8 cellular contexts compared by ENCODE assay signal in genomic region chr12:49018282-49019119, GRCh38. TPM values are rescaled to one million over a fixed set of nuclear protein-coding genes. Genes with fewer than 3 reads are reported as not detected.
DNase-seq lines count a peak whose midpoint lies in the region; ATAC-seq and TF ChIP-seq lines count a peak whose summit lies in the region.

PRKAG1 (minus strand) TSS chr12:49018776; CDS start chr12:49018740, 36 bp downstream.

- TF ChIP-seq CTCF in right atrium auricular region (IDR thresholded peaks at IDR 0.05) (peak; percentile 46 to 61), uterus (IDR thresholded peaks at IDR 0.05) (peak; percentile 36 to 51 (median 42))

- intact Hi-C loops in uterus (cut with DNase I; ENCODE audit: low total_unique reads): no loop called here

- H3K4me1 ChIP-seq in right atrium auricular region (peaks cover 0 to 56% of the 10 kb centered on the region in 2 donors), uterus (peaks cover 0 to 5% of the 10 kb centered on the region in 2 donors)

- peak; percentile 84 to 92 for DNase-seq in NCI-H187 (lab: John Stamatoyannopoulos, UW)
- peak; percentile 90 to 99 (median 96) for DNase-seq in T-helper 2 cell
- DNase-seq in right atrium auricular region (ENCODE audit: low spot score): peak; percentile 97
- peak; percentile 91 for DNase-seq in pulmonary artery endothelial cell (ENCODE audit: low read depth, low spot score)
- peak; percentile 94 to 95 for DNase-seq in uterus

- peaks cover 27% of the 10 kb centered on the region for H3K36me3 ChIP-seq in right atrium auricular region
- H3K36me3 ChIP-seq in uterus: no peaks in the 10 kb centered on the region

- ATAC-seq in GM18499 (IDR thresholded peaks at IDR 0.05; ENCODE audit: insufficient read depth, unreplicated experiment): peak; percentile 71
- peak; percentile 81 for ATAC-seq in HG02943 (IDR thresholded peaks at IDR 0.05; ENCODE audit: low read depth, unreplicated experiment)

- no peaks in the 10 kb centered on the region for H3K27me3 ChIP-seq in right atrium auricular region
- H3K27me3 ChIP-seq in uterus: no peaks in the 10 kb centered on the region

- H3K4me3 ChIP-seq in right atrium auricular region: peak within 1 kb of the TSS; percentile 80 to 81
- peak within 1 kb of the TSS; percentile 77 to 88 for H3K4me3 ChIP-seq in uterus

- TF ChIP-seq POLR2A in uterus (IDR thresholded peaks at IDR 0.05): peak; percentile 84 to 88

- H3K27ac ChIP-seq in angular gyrus (ENCODE audit: low read depth, low read length): peak within 1 kb of the TSS; percentile 95
- H3K27ac ChIP-seq in right atrium auricular region: peak within 1 kb of the TSS; percentile 93 to 97
- peak within 1 kb of the TSS; percentile 85 to 86 for H3K27ac ChIP-seq in uterus

- H3K9me3 ChIP-seq in right atrium auricular region (no peaks in the 10 kb centered on the region), uterus (no peaks in the 10 kb centered on the region)

RNA-seq across cellular contexts. Expression of gene PRKAG1, which starts in this region (rescaled TPM):
- total RNA-seq in right atrium auricular region (10 to 100 TPM; 68.5 to 74.8 TPM), pulmonary artery endothelial cell (41.2 and 64.7 TPM in 2 replicates), uterus (10 to 100 TPM; 34.7 to 46.6 (median 39.6) TPM)

Comparison
In these comparisons a context has a peak if more than half of its experiments do, and no peak if none do; other contexts are left out.
1. Peak in every context shown above with its lines: DNase-seq, ATAC-seq, H3K4me3 ChIP-seq and H3K27ac ChIP-seq.